ENCODE assay signal across 9 cellular contexts in genomic region chr6:133040025-133040838, GRCh38.
DNase-seq lines count a peak whose midpoint lies in the region; ATAC-seq and TF ChIP-seq lines count a peak whose summit lies in the region.
"Had no signal": no experiment of that assay in that cellular context is flagged by ENCODE, and none has a peak within 500 bp of the region (broad histone marks: within the 10 kb centered on the region; RNA-seq: fewer than 3 reads in every experiment).

No MANE protein-coding gene starts in this region.

- no peak for TF ChIP-seq POLR2A in breast epithelium (IDR thresholded peaks at IDR 0.05)

- no peaks in the 10 kb centered on the region for H3K4me1 ChIP-seq in breast epithelium
- H3K4me1 ChIP-seq in upper lobe of right lung, result no peaks in the 10 kb centered on the region

- H3K9me3 Mint-ChIP-seq in MCF 10A (ENCODE audit: unreplicated experiment), result no peaks in the 10 kb centered on the region

- no peak overlapping the region for H3K27ac Mint-ChIP-seq in MCF 10A (ENCODE audit: low read depth, unreplicated experiment)

- H3K27ac ChIP-seq in breast epithelium (no peak overlapping the region), upper lobe of right lung (no peak overlapping the region)
- H3K27ac ChIP-seq: epithelial cell of prostate had no signal

- H3K4me1 Mint-ChIP-seq in MCF 10A (ENCODE audit: insufficient read depth, unreplicated experiment), result no peaks in the 10 kb centered on the region

- TF ChIP-seq CTCF in MCF 10A (IDR thresholded peaks at IDR 0.05; ENCODE audit: unreplicated experiment) (peak; percentile 58), breast epithelium (IDR thresholded peaks at IDR 0.05) (no peak), fibroblast of the aortic adventitia (IDR thresholded peaks at IDR 0.05; ENCODE audit: insufficient read depth, low read length) (peak; percentile 44), upper lobe of right lung (IDR thresholded peaks at IDR 0.05) (peak; percentile 34)

- peaks cover 60% of the 10 kb centered on the region for H3K27me3 Mint-ChIP-seq in MCF 10A (ENCODE audit: insufficient read depth, unreplicated experiment)

- intact Hi-C loops in MCF 10A (cut with micrococcal nuclease) (loop anchor here (1.0 to 5.0 kb wide), 4 partner anchors 77 to 472 kb away; no protein-coding TSS in a partner anchor), breast epithelium (cut with DNase I; ENCODE audit: low total_unique reads) (no loop called here), upper lobe of right lung (cut with DNase I) (no loop called here)

- no TSS peak for BruUV-seq in MCF 10A (replicated peaks; lab: Mats Ljungman, UMichigan)

- no peak overlapping the region for H3K4me3 Mint-ChIP-seq in MCF 10A (ENCODE audit: unreplicated experiment)

- DNase-seq in MCF 10A (ENCODE audit: unreplicated experiment), result peak; percentile 27
- DNase-seq in breast epithelium (ENCODE audit: low spot score in 2 of 2), result no peak
- DNase-seq in OCI-M1 (lab: John Stamatoyannopoulos, UW), result peak; percentile 77
- DNase-seq in fibroblast of the aortic adventitia (ENCODE audit: low read depth), result peak; percentile 16
- no peak for DNase-seq in upper lobe of right lung
- no peak for DNase-seq in NCI-H774 (lab: John Stamatoyannopoulos, UW)
- DNase-seq in NCI-H2227 (lab: John Stamatoyannopoulos, UW; ENCODE audit: unreplicated experiment), result no peak
- no peak for DNase-seq in SHP77 treated with DMSO at 0.1 percent for 48 hours (lab: John Stamatoyannopoulos, UW)

- H3K27me3 ChIP-seq in breast epithelium, result no peaks in the 10 kb centered on the region
- no peaks in the 10 kb centered on the region for H3K27me3 ChIP-seq in upper lobe of right lung

- H3K36me3 Mint-ChIP-seq in MCF 10A (ENCODE audit: insufficient read depth, unreplicated experiment), result no peaks in the 10 kb centered on the region

- ATAC-seq in upper lobe of right lung, result peak; percentile 25

- H3K4me3 ChIP-seq in breast epithelium (no peak overlapping the region), fibroblast of the aortic adventitia (ENCODE audit: low read depth, low read length) (no peak overlapping the region), upper lobe of right lung (no peak overlapping the region)

- CTCF ChIA-PET in MCF 10A (lab: Yijun Ruan, JAX), result interaction anchor here (0.6 to 2.4 kb wide), 13 partner anchors 10 to 473 kb away, joined by 3 to 10 read pairs (median 3); no protein-coding TSS in a partner anchor

- POLR2A ChIA-PET in MCF 10A (lab: Yijun Ruan, JAX), result no interaction called here

- H3K9me3 ChIP-seq in breast epithelium (no peaks in the 10 kb centered on the region), upper lobe of right lung (no peaks in the 10 kb centered on the region)

- H3K36me3 ChIP-seq in breast epithelium, result no peaks in the 10 kb centered on the region
- no peaks in the 10 kb centered on the region for H3K36me3 ChIP-seq in upper lobe of right lung

Comparison
In these comparisons a context has a peak if more than half of its experiments do, and no peak if none do; other contexts are left out.
1. DNase-seq: peak in MCF 10A (single experiment), OCI-M1 (single experiment) and fibroblast of the aortic adventitia (single experiment); none in breast epithelium (0 of 2), upper lobe of right lung (single experiment), NCI-H774 (single experiment), NCI-H2227 (single experiment) and SHP77 treated with DMSO at 0.1 percent for 48 hours (single experiment).
2. CTCF ChIP-seq: peak in MCF 10A (single experiment), fibroblast of the aortic adventitia (single experiment) and upper lobe of right lung (single experiment); none in breast epithelium (0 of 3).